Comparison of ENCODE assay signal across 1 cellular context in genomic region chr10:124971276-124971675, GRCh38.
A peak's percentile ranks its signal among the peaks of the same experiment; 100 is the strongest.
TF ChIP-seq lines count a peak whose summit lies in the region.

No MANE protein-coding gene starts in this region.

TF ChIP-seq in GM12878, 131 proteins besides CTCF, POLR2A, EP300 and RAD21 (continued from another document):
- TF ChIP-seq ATF2 (IDR thresholded peaks at IDR 0.05; ENCODE audit: low read length) (0 out of 2 replicates have a peak, but pooled peaks have one; percentile 14), REST (IDR thresholded peaks at IDR 0.05; ENCODE audit: low read depth, low read length) (no peak), RUNX3 (IDR thresholded peaks at IDR 0.05; ENCODE audit: low read length) (peak; percentile 89), MTA2 (IDR thresholded peaks at IDR 0.05; ENCODE audit: low read depth) (no peak), TAF1 (IDR thresholded peaks at IDR 0.05; ENCODE audit: borderline replicate concordance, low read depth, low read length) (no peak), NKRF (conservative IDR thresholded peaks at IDR 0.05) (no peak), NR2F1 (conservative IDR thresholded peaks at IDR 0.05) (peak; percentile 38; the same call in 1 of the 2 replicates), POLR2AphosphoS5 (IDR thresholded peaks at IDR 0.05; ENCODE audit: low read length) (no peak)
